Comparison of ENCODE assay signal across 15 cellular contexts in genomic region chr1:119651133-119651532, GRCh38. TPM values are rescaled to one million over a fixed set of nuclear protein-coding genes. Genes with fewer than 3 reads are reported as not detected.
DNase-seq lines count a peak whose midpoint lies in the region; ATAC-seq and TF ChIP-seq lines count a peak whose summit lies in the region.
"Had no signal": no experiment of that assay in that cellular context is flagged by ENCODE, and none has a peak within 500 bp of the region (broad histone marks: within the 10 kb centered on the region; RNA-seq: fewer than 3 reads in every experiment).

No MANE protein-coding gene starts in this region.

- no peak for TF ChIP-seq RAD21 in SK-N-SH (IDR thresholded peaks at IDR 0.05; ENCODE audit: low read length)

- H3K4ac ChIP-seq in mesendoderm (ENCODE audit: low read depth, low read length): no peak overlapping the region

- POLR2A ChIA-PET in SK-N-SH (lab: Yijun Ruan, JAX): no interaction called here

- H3K36me3 Mint-ChIP-seq in endodermal cell (ENCODE audit: low read depth) (no peaks in the 10 kb centered on the region), type B pancreatic cell (no peaks in the 10 kb centered on the region)
- H3K36me3 Mint-ChIP-seq: CD8-positive, alpha-beta T cell had no signal

- H3K4me3 Mint-ChIP-seq in endodermal cell (no peak overlapping the region), type B pancreatic cell (no peak overlapping the region)
- H3K4me3 Mint-ChIP-seq: CD8-positive, alpha-beta T cell had no signal

- H3K4me1 Mint-ChIP-seq in endodermal cell (peaks cover 37% of the 10 kb centered on the region), type B pancreatic cell (ENCODE audit: unreplicated experiment) (peaks cover 11% of the 10 kb centered on the region)

- H4K8ac ChIP-seq in mesendoderm (ENCODE audit: low read depth, low read length): no peak overlapping the region

- H3K27me3 Mint-ChIP-seq in endodermal cell (ENCODE audit: insufficient read depth) (no peaks in the 10 kb centered on the region), type B pancreatic cell (peaks cover 24% of the 10 kb centered on the region)

- H2AFZ ChIP-seq in SK-N-SH (ENCODE audit: low read depth): peak overlapping the region; percentile 27

- no peak overlapping the region for H4K5ac ChIP-seq in mesendoderm (ENCODE audit: low read length)

- CTCF ChIA-PET in SK-N-SH (lab: Yijun Ruan, JAX): interaction anchor here (1.0 to 6.3 kb wide), 4 partner anchors 11 to 41 kb away, joined by 3 to 37 read pairs (median 6); no protein-coding TSS in a partner anchor

- DNase-seq in SK-N-SH: no peak
- DNase-seq in endodermal cell: no peak
- DNase-seq in mesendoderm: peak; percentile 65
- no peak for DNase-seq in type B pancreatic cell (ENCODE audit: extremely low spot score, unreplicated experiment)
- no peak for DNase-seq in epidermal melanocyte (ENCODE audit: insufficient read length, low spot score)
- no peak for DNase-seq in COLO829 (ENCODE audit: low spot score)
- DNase-seq: Caco-2; CD8-positive, alpha-beta T cell; DND-41; IMR-90 had no signal

- H3K23ac ChIP-seq in mesendoderm (ENCODE audit: low read length): no peak overlapping the region

- H3K9me3 ChIP-seq in SK-N-SH (no peaks in the 10 kb centered on the region), endodermal cell (ENCODE audit: control insufficient read depth, low read length) (no peaks in the 10 kb centered on the region)
- H3K9me3 ChIP-seq: Caco-2 had no signal

- no peak overlapping the region for H3K4me3 ChIP-seq in SK-N-SH (ENCODE audit: low read depth in 2 of 2, low read length in 1 of 2)
- peak overlapping the region; percentile 21 for H3K4me3 ChIP-seq in endodermal cell (ENCODE audit: low read length)
- no peak overlapping the region for H3K4me3 ChIP-seq in mesendoderm (ENCODE audit: low read length)
- H3K4me3 ChIP-seq: GM12878 had no signal

- WGBS in SK-N-SH (ENCODE audit: low lambda C conversion rate): 74% methylated on average over 2 of the region's 2 CpGs
- 94% methylated on average over 2 of the region's 2 CpGs; no CpG with 5 or more reads in 1 of the 2 experiments for WGBS in endodermal cell (ENCODE audit: insufficient coverage in 1 of 2, insufficient read length in 1 of 2), 2 experiments
- no CpG with 5 or more reads among the region's 2 CpGs for WGBS in mesendoderm (ENCODE audit: extremely low coverage, insufficient coverage, low lambda C conversion rate)

- H3K27ac ChIP-seq in SK-N-SH (ENCODE audit: low read depth in 2 of 2, low read length in 1 of 2) (no peak overlapping the region), endodermal cell (ENCODE audit: low read depth, low read length) (no peak overlapping the region), mesendoderm (ENCODE audit: low read depth, low read length) (no peak overlapping the region)
- H3K27ac ChIP-seq: 22Rv1 had no signal

- no peaks in the 10 kb centered on the region for H3K9me2 ChIP-seq in SK-N-SH

- H3K36me3 ChIP-seq in SK-N-SH (replicated peaks in 1 of 2; ENCODE audit: control insufficient read depth in 1 of 2, insufficient read depth in 2 of 2, low read length in 1 of 2) (no peaks in the 10 kb centered on the region), endodermal cell (ENCODE audit: control insufficient read depth, insufficient read depth, low read length) (no peaks in the 10 kb centered on the region), mesendoderm (ENCODE audit: control insufficient read depth, insufficient read depth, low read length) (no peaks in the 10 kb centered on the region)

- H3K4me1 ChIP-seq in SK-N-SH (ENCODE audit: control insufficient read depth in 1 of 2, insufficient read depth in 2 of 2, low read depth in 1 of 2, low read length in 1 of 2) (peaks cover 3 to 5% of the 10 kb centered on the region in 2 experiments; a peak in 2 of 4 replicates), endodermal cell (ENCODE audit: control insufficient read depth, insufficient read depth, low read length) (peaks cover 7% of the 10 kb centered on the region), mesendoderm (ENCODE audit: control insufficient read depth, low read depth, low read length) (peaks cover 12% of the 10 kb centered on the region)
- H3K4me1 ChIP-seq: Caco-2 had no signal

- no peaks in the 10 kb centered on the region for H3K9me3 Mint-ChIP-seq in endodermal cell
- H3K9me3 Mint-ChIP-seq in type B pancreatic cell: no peaks in the 10 kb centered on the region
- H3K9me3 Mint-ChIP-seq: CD8-positive, alpha-beta T cell had no signal

- no peaks in the 10 kb centered on the region for H3K27me3 ChIP-seq in SK-N-SH (ENCODE audit: insufficient read depth)
- H3K27me3 ChIP-seq in endodermal cell (ENCODE audit: control insufficient read depth, insufficient read depth, low read length, poor library complexity, severe bottlenecking): no peaks in the 10 kb centered on the region
- no peaks in the 10 kb centered on the region for H3K27me3 ChIP-seq in mesendoderm (ENCODE audit: insufficient read depth, low read length, poor library complexity)

- no peak overlapping the region for H2AK5ac ChIP-seq in mesendoderm (ENCODE audit: low read length)

- no peaks in the 10 kb centered on the region for H4K20me1 ChIP-seq in SK-N-SH (ENCODE audit: insufficient read depth)

- no peak overlapping the region for H3K9ac ChIP-seq in SK-N-SH
- no peak overlapping the region for H3K9ac ChIP-seq in endodermal cell (ENCODE audit: extremely low read depth, low read length, poor library complexity, severe bottlenecking)
- H3K9ac ChIP-seq in mesendoderm (ENCODE audit: low read length): no peak overlapping the region

- no peak overlapping the region for H2BK15ac ChIP-seq in mesendoderm (replicated peaks; ENCODE audit: low read depth)

- H3K79me1 ChIP-seq in mesendoderm (ENCODE audit: low read length): peaks cover 8% of the 10 kb centered on the region

- H3K79me2 ChIP-seq in SK-N-SH (ENCODE audit: insufficient read depth) (peaks cover 15% of the 10 kb centered on the region), mesendoderm (ENCODE audit: control insufficient read depth, insufficient read depth, low read length) (peaks cover 12% of the 10 kb centered on the region)

- no peak overlapping the region for H3K56ac ChIP-seq in mesendoderm (ENCODE audit: low read length)

- no peak overlapping the region for H2BK5ac ChIP-seq in mesendoderm (ENCODE audit: low read length)

- no peak for TF ChIP-seq EP300 in SK-N-SH (IDR thresholded peaks at IDR 0.05; ENCODE audit: borderline replicate concordance in 1 of 2, low read depth in 1 of 2, low read length in 1 of 2)

- no peak overlapping the region for H2BK120ac ChIP-seq in mesendoderm (ENCODE audit: low read depth, low read length)

- H3K27ac Mint-ChIP-seq in endodermal cell: no peak overlapping the region
- H3K27ac Mint-ChIP-seq in type B pancreatic cell: peak overlapping the region; percentile 14
- H3K27ac Mint-ChIP-seq: CD14-positive monocyte; CD8-positive, alpha-beta T cell had no signal

- no peak for ATAC-seq in SK-N-SH treated with all-trans-retinoic acid at 6 μM for 48 hours
- no peak for ATAC-seq in GM18873 (IDR thresholded peaks at IDR 0.05; ENCODE audit: low FRiP score, unreplicated experiment)
- ATAC-seq: CD8-positive, alpha-beta T cell; GM12878 had no signal

- H3K18ac ChIP-seq in mesendoderm (ENCODE audit: low read length): no peak overlapping the region

- peaks cover 15% of the 10 kb centered on the region for H3F3A ChIP-seq in SK-N-SH (replicated peaks; ENCODE audit: insufficient read depth)

- TF ChIP-seq CTCF in SK-N-SH (IDR thresholded peaks at IDR 0.05) (no peak), endodermal cell (conservative IDR thresholded peaks at IDR 0.05) (no peak), type B pancreatic cell (conservative IDR thresholded peaks at IDR 0.05) (no peak)

- H3K4me2 ChIP-seq in SK-N-SH: no peak overlapping the region
- no peak overlapping the region for H3K4me2 ChIP-seq in mesendoderm (ENCODE audit: low read length)

TF ChIP-seq in SK-N-SH, 30 proteins besides CTCF, POLR2A, EP300 and RAD21 (continues in another document):
- no peak for TF ChIP-seq RCOR1 (IDR thresholded peaks at IDR 0.05; ENCODE audit: low read length)
- TF ChIP-seq YY1 (IDR thresholded peaks at IDR 0.05; ENCODE audit: low read depth): no peak
- no peak for TF ChIP-seq FOSL2 (IDR thresholded peaks at IDR 0.05; ENCODE audit: borderline replicate concordance, low read depth)
- no peak for TF ChIP-seq PBX3 (IDR thresholded peaks at IDR 0.05)

TF ChIP-seq in SK-N-SH treated with all-trans-retinoic acid at 6 μM for 48 hours, 23 proteins besides CTCF, POLR2A, EP300 and RAD21:
- TF ChIP-seq ESRRG (CRISPR knock-in tag; IDR thresholded peaks at IDR 0.05) (no peak), ZNF70 (CRISPR knock-in tag; IDR thresholded peaks at IDR 0.05) (no peak), POU6F1 (CRISPR knock-in tag; IDR thresholded peaks at IDR 0.05; ENCODE audit: borderline replicate concordance, low read depth) (no peak), SNAI2 (CRISPR knock-in tag; IDR thresholded peaks at IDR 0.05) (no peak)

RNA-seq across cellular contexts. Expression of gene ZNF697, which starts 3.1 kb away (rescaled TPM):
- polyA plus RNA-seq in SK-N-SH (2012; rRNA removed): 3.4 and 4.1 TPM in 2 replicates
- 4.6 and 4.8 TPM in 2 replicates for polyA plus RNA-seq in SK-N-SH (2012; cell fraction: cytosol; rRNA removed)
- polyA plus RNA-seq in SK-N-SH (2012; cell fraction: nucleus; rRNA removed): 5.4 and 7.5 TPM in 2 replicates
- 10 to 100 TPM; 12.0 to 14.8 TPM for total RNA-seq in endodermal cell
- 7.4 TPM for polyA plus RNA-seq in endodermal cell (2013, experiment 1 of 2)
- 6.7 TPM for polyA plus RNA-seq in endodermal cell (2013, experiment 2 of 2)
- 18.1 TPM for polyA plus RNA-seq in mesendoderm (2013, experiment 1 of 2)
- polyA plus RNA-seq in mesendoderm (2013, experiment 2 of 2): 18.1 TPM
- total RNA-seq in type B pancreatic cell (ENCODE audit: low replicate concordance): 9.9 and 11.8 TPM in 2 replicates
- total RNA-seq: CD8-positive, alpha-beta T cell had no signal
